In genomic region chr22:22297790-22298653, GRCh38 we compare ENCODE assay signal across 8 cellular contexts. TPM values are rescaled to one million over a fixed set of nuclear protein-coding genes. Genes with fewer than 3 reads are reported as not detected.
A peak's percentile ranks its signal among the peaks of the same experiment; 100 is the strongest.
DNase-seq lines count a peak whose midpoint lies in the region; ATAC-seq and TF ChIP-seq lines count a peak whose summit lies in the region.
"Not testable (repeated sequence)": the region's sequence is repeated elsewhere in the genome, so short reads cannot be mapped to it uniquely, and the experiment has no call there.

No MANE protein-coding gene starts in this region.

- peak overlapping the region; percentile 80 to 94 (median 87) for H3K4me3 Mint-ChIP-seq in naive thymus-derived CD4-positive, alpha-beta T cell

- peak; percentile 32 for TF ChIP-seq CTCF in fibroblast of pulmonary artery (IDR thresholded peaks at IDR 0.05; ENCODE audit: low read length, missing control alignments)

- intact Hi-C loops in naive thymus-derived CD4-positive, alpha-beta T cell (cut with micrococcal nuclease): loop anchor here (1.0 to 2.0 kb wide), 3 partner anchors 87 to 142 kb away; no protein-coding TSS in a partner anchor

- H3K9me3 Mint-ChIP-seq in naive thymus-derived CD4-positive, alpha-beta T cell: not testable (repeated sequence)

- H3K4me1 Mint-ChIP-seq in naive thymus-derived CD4-positive, alpha-beta T cell: peaks cover 19 to 46% (median 33%) of the 10 kb centered on the region in 7 donors

- H3K4me3 ChIP-seq in fibroblast of pulmonary artery (replicated peaks; ENCODE audit: low read depth, low read length): peak overlapping the region; percentile 71
- peak overlapping the region; percentile 73 for H3K4me3 ChIP-seq in naive thymus-derived CD4-positive, alpha-beta T cell (ENCODE audit: low read length)

- H3K36me3 ChIP-seq in naive thymus-derived CD4-positive, alpha-beta T cell (ENCODE audit: control insufficient read depth in 2 of 3, insufficient read depth in 3 of 3, low read length in 3 of 3): not testable (repeated sequence)

- CTCF ChIA-PET in naive thymus-derived CD4-positive, alpha-beta T cell (lab: Charles Lee): interaction anchor here (0.7 to 0.8 kb wide), 2 partner anchors 97 to 1311 kb away, joined by 4 read pairs; no protein-coding TSS in a partner anchor

- peak overlapping the region; percentile 74 for H3K27ac ChIP-seq in naive thymus-derived CD4-positive, alpha-beta T cell (ENCODE audit: low read depth, low read length)

- ATAC-seq in GM21723 (IDR thresholded peaks at IDR 0.05; ENCODE audit: unreplicated experiment): peak; percentile 84
- ATAC-seq in naive thymus-derived CD4-positive, alpha-beta T cell: peak; percentile 100

- POLR2A ChIA-PET in naive thymus-derived CD4-positive, alpha-beta T cell (lab: Charles Lee): interaction anchor here (0.6 kb wide), 1 partner anchor 211 kb away, joined by 5 read pairs; no protein-coding TSS in a partner anchor

- H3K27me3 Mint-ChIP-seq in naive thymus-derived CD4-positive, alpha-beta T cell: not testable (repeated sequence)

- H3K36me3 Mint-ChIP-seq in naive thymus-derived CD4-positive, alpha-beta T cell: peaks cover 0 to 11% (median 0%) of the 10 kb centered on the region in 5 donors

- in situ Hi-C loops in SK-MEL-5 (cut with HindIII; ENCODE audit: low pct_unique_long_range_greater_than_20kb, low sequenced_read_pairs): not testable (repeated sequence)

- not testable (repeated sequence) for H3K27me3 ChIP-seq in naive thymus-derived CD4-positive, alpha-beta T cell (ENCODE audit: control insufficient read depth in 2 of 2, insufficient read depth in 2 of 2, low read length in 2 of 2)

- H3K4me1 ChIP-seq in naive thymus-derived CD4-positive, alpha-beta T cell (ENCODE audit: control insufficient read depth in 2 of 2, insufficient read depth in 2 of 2, low read length in 2 of 2): not testable (repeated sequence)

- peak overlapping the region in 8 of 9 donors; percentile 54 to 89 (median 76) for H3K27ac Mint-ChIP-seq in naive thymus-derived CD4-positive, alpha-beta T cell

- DNase-seq in COLO668 (lab: John Stamatoyannopoulos, UW; ENCODE audit: unreplicated experiment): peak; percentile 86
- DNase-seq in LoVo (ENCODE audit: low spot score): peak; percentile 72
- DNase-seq in SK-MEL-5 (ENCODE audit: low read depth, low spot score): peak; percentile 67
- DNase-seq in activated gamma-delta T cell (lab: John Stamatoyannopoulos, UW): peak; percentile 64
- peak; percentile 72 for DNase-seq in fibroblast of pulmonary artery (ENCODE audit: low read depth)
- peak; percentile 61 to 91 (median 86) for DNase-seq in naive thymus-derived CD4-positive, alpha-beta T cell
- peak; percentile 61 for DNase-seq in stimulated activated CD8-positive, alpha-beta memory T cell treated with anti-CD3 and anti-CD28 coated beads, Interleukin-4, amount 100 ng/mL, for 24 hours (ENCODE audit: low read depth)

- not testable (repeated sequence) for H3K9me3 ChIP-seq in naive thymus-derived CD4-positive, alpha-beta T cell (ENCODE audit: control insufficient read depth in 2 of 3, low read length in 3 of 3)

RNA-seq across cellular contexts. Expression of gene VPREB1, which starts 53.4 kb away (rescaled TPM):
- not detected in 2 replicates for total RNA-seq in SK-MEL-5 (2014; rRNA removed; shearing (Covaris generic))
- not detected in 2 replicates for polyA plus RNA-seq in SK-MEL-5 (2015; cell fraction: cytosol; rRNA removed)
- not detected in 2 replicates for polyA plus RNA-seq in SK-MEL-5 (2015; cell fraction: nucleus; rRNA removed)
- total RNA-seq in naive thymus-derived CD4-positive, alpha-beta T cell: not detected
- polyA plus RNA-seq in naive thymus-derived CD4-positive, alpha-beta T cell: not detected

Comparison
In these comparisons a context has a peak if more than half of its experiments do, and no peak if none do; other contexts are left out.
1. Peak in every context shown above with its lines: DNase-seq, ATAC-seq, H3K4me3 ChIP-seq and H3K27ac ChIP-seq.